Comparison of ENCODE assay signal across 1 cellular context in the genomic region with DNA sequence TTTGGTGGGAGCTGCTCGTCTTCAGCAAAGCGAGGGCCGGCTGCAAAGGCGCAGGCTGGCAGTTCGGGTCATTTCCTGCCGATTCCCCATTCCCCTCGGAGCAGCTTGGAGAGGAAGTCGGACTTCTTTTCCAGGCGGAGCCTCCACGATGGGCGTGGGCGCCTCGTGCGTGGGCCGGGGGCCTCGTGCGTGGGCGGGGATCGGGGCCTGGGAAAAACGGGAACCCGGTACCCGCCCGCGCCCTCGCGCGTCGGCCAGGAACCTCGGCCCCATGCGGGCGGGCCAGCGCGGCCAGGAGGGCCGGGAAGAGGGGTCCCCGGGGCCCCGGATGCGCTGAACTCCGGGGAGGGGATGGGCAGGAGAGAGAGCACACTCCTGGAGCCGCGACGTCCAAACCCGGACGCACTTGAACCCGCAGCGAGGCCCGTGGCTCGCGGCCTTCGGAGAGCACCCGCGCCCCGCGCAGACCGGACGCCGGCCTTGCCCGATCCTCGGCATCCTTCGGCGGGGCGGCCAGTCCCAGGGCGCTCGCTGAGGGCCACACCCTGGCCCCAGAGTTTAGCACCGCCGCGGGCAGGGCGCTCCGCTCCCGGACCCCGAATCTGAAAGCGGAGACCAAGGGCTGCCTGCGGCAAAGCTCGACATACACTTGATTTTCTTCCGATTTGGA.
TF ChIP-seq lines count a peak whose summit lies in the region.

No MANE protein-coding gene starts in this region.

TF ChIP-seq in WTC11, 78 proteins besides CTCF, POLR2A, EP300 and RAD21 (continued from another document):
- TF ChIP-seq, protein P1, sequence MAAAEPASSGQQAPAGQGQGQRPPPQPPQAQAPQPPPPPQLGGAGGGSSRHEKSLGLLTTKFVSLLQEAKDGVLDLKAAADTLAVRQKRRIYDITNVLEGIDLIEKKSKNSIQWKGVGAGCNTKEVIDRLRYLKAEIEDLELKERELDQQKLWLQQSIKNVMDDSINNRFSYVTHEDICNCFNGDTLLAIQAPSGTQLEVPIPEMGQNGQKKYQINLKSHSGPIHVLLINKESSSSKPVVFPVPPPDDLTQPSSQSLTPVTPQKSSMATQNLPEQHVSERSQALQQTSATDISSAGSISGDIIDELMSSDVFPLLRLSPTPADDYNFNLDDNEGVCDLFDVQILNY (CRISPR knock-in tag; IDR thresholded peaks at IDR 0.05), result peak; percentile 57
- TF ChIP-seq, protein P2, sequence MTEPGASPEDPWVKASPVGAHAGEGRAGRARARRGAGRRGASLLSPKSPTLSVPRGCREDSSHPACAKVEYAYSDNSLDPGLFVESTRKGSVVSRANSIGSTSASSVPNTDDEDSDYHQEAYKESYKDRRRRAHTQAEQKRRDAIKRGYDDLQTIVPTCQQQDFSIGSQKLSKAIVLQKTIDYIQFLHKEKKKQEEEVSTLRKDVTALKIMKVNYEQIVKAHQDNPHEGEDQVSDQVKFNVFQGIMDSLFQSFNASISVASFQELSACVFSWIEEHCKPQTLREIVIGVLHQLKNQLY (CRISPR knock-in tag; IDR thresholded peaks at IDR 0.05), result 0 out of 2 replicates have a peak, but pooled peaks have one; percentile 23
- TF ChIP-seq SOX15 (CRISPR knock-in tag; IDR thresholded peaks at IDR 0.05) (no peak), NFATC4 (CRISPR knock-in tag; IDR thresholded peaks at IDR 0.05) (no peak), ESRRA (CRISPR knock-in tag; IDR thresholded peaks at IDR 0.05; ENCODE audit: borderline replicate concordance) (peak; percentile 71; the same call in 1 of the 2 replicates), ZNF121 (CRISPR knock-in tag; IDR thresholded peaks at IDR 0.05) (no peak), MYBL2 (CRISPR knock-in tag; IDR thresholded peaks at IDR 0.05) (0 out of 2 replicates have a peak, but pooled peaks have one; percentile 55), SP1 (CRISPR knock-in tag; conservative IDR thresholded peaks at IDR 0.05) (peak; percentile 5; the same call in 1 of the 2 replicates), NR2C2 (CRISPR knock-in tag; IDR thresholded peaks at IDR 0.05) (no peak)
- TF ChIP-seq, protein P3, sequence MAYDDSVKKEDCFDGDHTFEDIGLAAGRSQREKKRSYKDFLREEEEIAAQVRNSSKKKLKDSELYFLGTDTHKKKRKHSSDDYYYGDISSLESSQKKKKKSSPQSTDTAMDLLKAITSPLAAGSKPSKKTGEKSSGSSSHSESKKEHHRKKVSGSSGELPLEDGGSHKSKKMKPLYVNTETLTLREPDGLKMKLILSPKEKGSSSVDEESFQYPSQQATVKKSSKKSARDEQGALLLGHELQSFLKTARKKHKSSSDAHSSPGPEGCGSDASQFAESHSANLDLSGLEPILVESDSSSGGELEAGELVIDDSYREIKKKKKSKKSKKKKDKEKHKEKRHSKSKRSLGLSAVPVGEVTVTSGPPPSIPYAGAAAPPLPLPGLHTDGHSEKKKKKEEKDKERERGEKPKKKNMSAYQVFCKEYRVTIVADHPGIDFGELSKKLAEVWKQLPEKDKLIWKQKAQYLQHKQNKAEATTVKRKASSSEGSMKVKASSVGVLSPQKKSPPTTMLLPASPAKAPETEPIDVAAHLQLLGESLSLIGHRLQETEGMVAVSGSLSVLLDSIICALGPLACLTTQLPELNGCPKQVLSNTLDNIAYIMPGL (CRISPR knock-in tag; IDR thresholded peaks at IDR 0.05), result peak; percentile 76; the same call in 1 of the 2 replicates
- TF ChIP-seq, protein P4, sequence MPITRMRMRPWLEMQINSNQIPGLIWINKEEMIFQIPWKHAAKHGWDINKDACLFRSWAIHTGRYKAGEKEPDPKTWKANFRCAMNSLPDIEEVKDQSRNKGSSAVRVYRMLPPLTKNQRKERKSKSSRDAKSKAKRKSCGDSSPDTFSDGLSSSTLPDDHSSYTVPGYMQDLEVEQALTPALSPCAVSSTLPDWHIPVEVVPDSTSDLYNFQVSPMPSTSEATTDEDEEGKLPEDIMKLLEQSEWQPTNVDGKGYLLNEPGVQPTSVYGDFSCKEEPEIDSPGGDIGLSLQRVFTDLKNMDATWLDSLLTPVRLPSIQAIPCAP (CRISPR knock-in tag; IDR thresholded peaks at IDR 0.05), result no peak
- TF ChIP-seq, protein P5, sequence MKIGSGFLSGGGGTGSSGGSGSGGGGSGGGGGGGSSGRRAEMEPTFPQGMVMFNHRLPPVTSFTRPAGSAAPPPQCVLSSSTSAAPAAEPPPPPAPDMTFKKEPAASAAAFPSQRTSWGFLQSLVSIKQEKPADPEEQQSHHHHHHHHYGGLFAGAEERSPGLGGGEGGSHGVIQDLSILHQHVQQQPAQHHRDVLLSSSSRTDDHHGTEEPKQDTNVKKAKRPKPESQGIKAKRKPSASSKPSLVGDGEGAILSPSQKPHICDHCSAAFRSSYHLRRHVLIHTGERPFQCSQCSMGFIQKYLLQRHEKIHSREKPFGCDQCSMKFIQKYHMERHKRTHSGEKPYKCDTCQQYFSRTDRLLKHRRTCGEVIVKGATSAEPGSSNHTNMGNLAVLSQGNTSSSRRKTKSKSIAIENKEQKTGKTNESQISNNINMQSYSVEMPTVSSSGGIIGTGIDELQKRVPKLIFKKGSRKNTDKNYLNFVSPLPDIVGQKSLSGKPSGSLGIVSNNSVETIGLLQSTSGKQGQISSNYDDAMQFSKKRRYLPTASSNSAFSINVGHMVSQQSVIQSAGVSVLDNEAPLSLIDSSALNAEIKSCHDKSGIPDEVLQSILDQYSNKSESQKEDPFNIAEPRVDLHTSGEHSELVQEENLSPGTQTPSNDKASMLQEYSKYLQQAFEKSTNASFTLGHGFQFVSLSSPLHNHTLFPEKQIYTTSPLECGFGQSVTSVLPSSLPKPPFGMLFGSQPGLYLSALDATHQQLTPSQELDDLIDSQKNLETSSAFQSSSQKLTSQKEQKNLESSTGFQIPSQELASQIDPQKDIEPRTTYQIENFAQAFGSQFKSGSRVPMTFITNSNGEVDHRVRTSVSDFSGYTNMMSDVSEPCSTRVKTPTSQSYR (CRISPR knock-in tag; IDR thresholded peaks at IDR 0.05), result no peak
- TF ChIP-seq, protein P6, sequence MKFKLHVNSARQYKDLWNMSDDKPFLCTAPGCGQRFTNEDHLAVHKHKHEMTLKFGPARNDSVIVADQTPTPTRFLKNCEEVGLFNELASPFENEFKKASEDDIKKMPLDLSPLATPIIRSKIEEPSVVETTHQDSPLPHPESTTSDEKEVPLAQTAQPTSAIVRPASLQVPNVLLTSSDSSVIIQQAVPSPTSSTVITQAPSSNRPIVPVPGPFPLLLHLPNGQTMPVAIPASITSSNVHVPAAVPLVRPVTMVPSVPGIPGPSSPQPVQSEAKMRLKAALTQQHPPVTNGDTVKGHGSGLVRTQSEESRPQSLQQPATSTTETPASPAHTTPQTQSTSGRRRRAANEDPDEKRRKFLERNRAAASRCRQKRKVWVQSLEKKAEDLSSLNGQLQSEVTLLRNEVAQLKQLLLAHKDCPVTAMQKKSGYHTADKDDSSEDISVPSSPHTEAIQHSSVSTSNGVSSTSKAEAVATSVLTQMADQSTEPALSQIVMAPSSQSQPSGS (CRISPR knock-in tag; IDR thresholded peaks at IDR 0.05; ENCODE audit: borderline replicate concordance, low read depth), result no peak
- TF ChIP-seq, protein P7, sequence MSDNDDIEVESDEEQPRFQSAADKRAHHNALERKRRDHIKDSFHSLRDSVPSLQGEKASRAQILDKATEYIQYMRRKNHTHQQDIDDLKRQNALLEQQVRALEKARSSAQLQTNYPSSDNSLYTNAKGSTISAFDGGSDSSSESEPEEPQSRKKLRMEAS (CRISPR knock-in tag; IDR thresholded peaks at IDR 0.05), result peak; percentile 79
- TF ChIP-seq, protein P8, sequence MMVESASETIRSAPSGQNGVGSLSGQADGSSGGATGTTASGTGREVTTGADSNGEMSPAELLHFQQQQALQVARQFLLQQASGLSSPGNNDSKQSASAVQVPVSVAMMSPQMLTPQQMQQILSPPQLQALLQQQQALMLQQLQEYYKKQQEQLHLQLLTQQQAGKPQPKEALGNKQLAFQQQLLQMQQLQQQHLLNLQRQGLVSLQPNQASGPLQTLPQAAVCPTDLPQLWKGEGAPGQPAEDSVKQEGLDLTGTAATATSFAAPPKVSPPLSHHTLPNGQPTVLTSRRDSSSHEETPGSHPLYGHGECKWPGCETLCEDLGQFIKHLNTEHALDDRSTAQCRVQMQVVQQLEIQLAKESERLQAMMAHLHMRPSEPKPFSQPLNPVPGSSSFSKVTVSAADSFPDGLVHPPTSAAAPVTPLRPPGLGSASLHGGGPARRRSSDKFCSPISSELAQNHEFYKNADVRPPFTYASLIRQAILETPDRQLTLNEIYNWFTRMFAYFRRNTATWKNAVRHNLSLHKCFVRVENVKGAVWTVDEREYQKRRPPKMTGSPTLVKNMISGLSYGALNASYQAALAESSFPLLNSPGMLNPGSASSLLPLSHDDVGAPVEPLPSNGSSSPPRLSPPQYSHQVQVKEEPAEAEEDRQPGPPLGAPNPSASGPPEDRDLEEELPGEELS (CRISPR knock-in tag; IDR thresholded peaks at IDR 0.05), result peak; percentile 45; the same call in 1 of the 2 replicates
